8 cellular contexts compared by ENCODE assay signal in the genomic region with DNA sequence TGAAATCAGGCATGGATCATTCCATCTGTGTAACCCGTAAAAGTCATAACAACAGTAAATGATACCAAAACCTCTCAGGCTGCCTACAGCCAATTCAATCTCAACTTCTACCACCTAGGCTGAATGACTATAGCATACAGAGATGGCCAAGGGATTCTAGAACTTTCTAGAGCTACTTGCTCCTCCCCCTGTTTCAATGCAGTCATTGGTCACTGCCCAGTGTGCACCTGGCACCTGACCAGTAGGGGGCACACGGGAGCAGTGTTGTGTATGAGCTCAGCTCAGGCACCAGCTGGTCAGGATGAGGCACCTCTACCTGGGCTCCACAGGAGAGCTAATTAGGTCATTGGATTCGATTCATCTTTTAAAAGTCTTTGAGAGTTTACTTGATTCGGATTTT.
DNase-seq lines count a peak whose midpoint lies in the region; ATAC-seq and TF ChIP-seq lines count a peak whose summit lies in the region.

No MANE protein-coding gene starts in this region.

- H3K4me3 ChIP-seq in astrocyte of the spinal cord (ENCODE audit: low read depth, low read length) = no peak overlapping the region

- DNase-seq in AML-193 (lab: John Stamatoyannopoulos, UW) = peak; percentile 15 to 42
- DNase-seq in GM13976 (ENCODE audit: low spot score) = peak; percentile 64
- peak; percentile 60 for DNase-seq in RPMI8226
- DNase-seq in astrocyte of the spinal cord (ENCODE audit: low read depth, low spot score) = no peak
- DNase-seq in midbrain (lab: John Stamatoyannopoulos, UW) = peak; percentile 16
- no peak for DNase-seq in SIG-M5 treated with dmso at 0.1 percent for 504 hours (lab: John Stamatoyannopoulos, UW; ENCODE audit: unreplicated experiment)

- peak; percentile 59 for ATAC-seq in HG03103 (IDR thresholded peaks at IDR 0.05; ENCODE audit: low read depth, unreplicated experiment)
- ATAC-seq in GM19463 (IDR thresholded peaks at IDR 0.05; ENCODE audit: unreplicated experiment) = no peak

- in situ Hi-C loops in GM13976 (cut with MboI; ENCODE audit: low sequenced_read_pairs, unreplicated experiment) = no loop called here
- in situ Hi-C loops in astrocyte of the spinal cord (cut with HindIII; ENCODE audit: low sequenced_read_pairs) = no loop called here

- TF ChIP-seq CTCF in GM13976 (IDR thresholded peaks at IDR 0.05; ENCODE audit: borderline replicate concordance, control extremely low read depth, extremely low read depth, insufficient read depth, missing control alignments) = peak; percentile 74
- peak; percentile 66 for TF ChIP-seq CTCF in astrocyte of the spinal cord (IDR thresholded peaks at IDR 0.05; ENCODE audit: low read depth, low read length)

Comparison
In these comparisons a context has a peak if more than half of its experiments do, and no peak if none do; other contexts are left out.
1. DNase-seq: peak in AML-193 (2 of 2), GM13976 (single experiment), RPMI8226 (single experiment) and midbrain (single experiment); none in astrocyte of the spinal cord (single experiment) and SIG-M5 treated with dmso at 0.1 percent for 504 hours (single experiment).